8 cellular contexts compared by ENCODE assay signal in genomic region chr1:34858901-34859441, GRCh38. TPM values are rescaled to one million over a fixed set of nuclear protein-coding genes. Genes with fewer than 3 reads are reported as not detected.
A peak's percentile ranks its signal among the peaks of the same experiment; 100 is the strongest.
DNase-seq lines count a peak whose midpoint lies in the region; ATAC-seq and TF ChIP-seq lines count a peak whose summit lies in the region.

No MANE protein-coding gene starts in this region.

- TF ChIP-seq POLR2A in erythroblast (IDR thresholded peaks at IDR 0.05; ENCODE audit: low read length) (no peak), uterus (IDR thresholded peaks at IDR 0.05) (no peak)

- peak; percentile 47 for DNase-seq in activated CD4-positive, alpha-beta memory T cell treated with anti-CD3 and anti-CD28 coated beads, Interleukin-2, amount 10 ng/mL, durations not matched to agents 7 days and 5 days
- DNase-seq in erythroblast (lab: John Stamatoyannopoulos, UW) = peak; percentile 63 to 71
- peak in 1 of 2 donors; percentile 28 for DNase-seq in uterus
- DNase-seq in NCI-H1694 (lab: John Stamatoyannopoulos, UW) = no peak
- no peak for DNase-seq in NCI-H1092 treated with DMSO at 0.1 percent for 48 hours (lab: John Stamatoyannopoulos, UW)

- H3K36me3 ChIP-seq in HUES48 (ENCODE audit: control insufficient read depth, insufficient read depth, low read length) = peaks cover 17% of the 10 kb centered on the region
- H3K36me3 ChIP-seq in uterus = no peaks in the 10 kb centered on the region

- CTCF ChIA-PET in activated CD4-positive, alpha-beta memory T cell treated with anti-CD3 and anti-CD28 coated beads, Interleukin-2, amount 10 ng/mL, durations not matched to agents 7 days and 5 days (lab: Charles Lee) = interaction anchor here (0.7 to 1.6 kb wide), 6 partner anchors 11 to 411 kb away, joined by 3 to 9 read pairs (median 3); no protein-coding TSS in a partner anchor

- TF ChIP-seq CTCF in nephron (IDR thresholded peaks at IDR 0.05; ENCODE audit: unreplicated experiment in 3 of 3) (no peak), uterus (IDR thresholded peaks at IDR 0.05) (no peak)

- no peaks in the 10 kb centered on the region for H3K27me3 Mint-ChIP-seq in activated CD4-positive, alpha-beta memory T cell treated with anti-CD3 and anti-CD28 coated beads, Interleukin-2, amount 10 ng/mL, durations not matched to agents 7 days and 5 days
- H3K27me3 Mint-ChIP-seq in nephron (ENCODE audit: low read depth) = peaks cover 15% of the 10 kb centered on the region

- peak overlapping the region; percentile 68 for H3K9ac ChIP-seq in HUES48 (ENCODE audit: low read depth, low read length)

- POLR2A ChIA-PET in activated CD4-positive, alpha-beta memory T cell treated with anti-CD3 and anti-CD28 coated beads, Interleukin-2, amount 10 ng/mL, durations not matched to agents 7 days and 5 days (lab: Charles Lee) = interaction anchor here (0.9 to 1.6 kb wide), 7 partner anchors 11 to 911 kb away, joined by 3 to 20 read pairs (median 7); partner anchors contain the start of genes CLSPN, TMEM35B and ZMYM1

- H3K4me1 ChIP-seq in HUES48 (ENCODE audit: control insufficient read depth, insufficient read depth, low read length) = 0 out of 2 replicates have a peak, but pooled peaks cover 6% of the 10 kb centered on the region
- peaks cover 4 to 14% of the 10 kb centered on the region in 2 donors for H3K4me1 ChIP-seq in uterus

- H3K4me3 ChIP-seq in HUES48 (ENCODE audit: low read depth, low read length) (peak overlapping the region; percentile 97), uterus (peak overlapping the region; percentile 78)

- intact Hi-C loops in uterus (cut with DNase I; ENCODE audit: low total_unique reads) = no loop called here

- H3K9me3 Mint-ChIP-seq in activated CD4-positive, alpha-beta memory T cell treated with anti-CD3 and anti-CD28 coated beads, Interleukin-2, amount 10 ng/mL, durations not matched to agents 7 days and 5 days = no peaks in the 10 kb centered on the region
- H3K9me3 Mint-ChIP-seq in nephron = no peaks in the 10 kb centered on the region

- H3K27ac ChIP-seq in HUES48 (ENCODE audit: low read depth, low read length) (peak overlapping the region; percentile 79), uterus (peak overlapping the region; percentile 80 to 85)

- peak; percentile 16 for ATAC-seq in GM18858 (IDR thresholded peaks at IDR 0.05; ENCODE audit: unreplicated experiment)

- H3K27me3 ChIP-seq in HUES48 (ENCODE audit: control insufficient read depth, insufficient read depth, low read length) = no peaks in the 10 kb centered on the region; the same call in 1 of the 2 replicates
- no peaks in the 10 kb centered on the region for H3K27me3 ChIP-seq in uterus

- peak overlapping the region; percentile 84 for H3K27ac Mint-ChIP-seq in activated CD4-positive, alpha-beta memory T cell treated with anti-CD3 and anti-CD28 coated beads, Interleukin-2, amount 10 ng/mL, durations not matched to agents 7 days and 5 days
- H3K27ac Mint-ChIP-seq in nephron = peak overlapping the region; percentile 47 to 84 (median 82)

- H3K4me3 Mint-ChIP-seq in activated CD4-positive, alpha-beta memory T cell treated with anti-CD3 and anti-CD28 coated beads, Interleukin-2, amount 10 ng/mL, durations not matched to agents 7 days and 5 days = peak overlapping the region; percentile 89
- peak overlapping the region; percentile 97 to 98 (median 98) for H3K4me3 Mint-ChIP-seq in nephron

- peaks cover 12% of the 10 kb centered on the region for H3K36me3 Mint-ChIP-seq in activated CD4-positive, alpha-beta memory T cell treated with anti-CD3 and anti-CD28 coated beads, Interleukin-2, amount 10 ng/mL, durations not matched to agents 7 days and 5 days (ENCODE audit: low read depth)
- H3K36me3 Mint-ChIP-seq in nephron (ENCODE audit: low read depth) = peaks cover 4% of the 10 kb centered on the region

- H3K4me1 Mint-ChIP-seq in activated CD4-positive, alpha-beta memory T cell treated with anti-CD3 and anti-CD28 coated beads, Interleukin-2, amount 10 ng/mL, durations not matched to agents 7 days and 5 days = peaks cover 48% of the 10 kb centered on the region
- H3K4me1 Mint-ChIP-seq in nephron = peaks cover 24% of the 10 kb centered on the region

- H3K9me3 ChIP-seq in HUES48 (ENCODE audit: control insufficient read depth, insufficient read depth, low read length) = no peaks in the 10 kb centered on the region
- no peaks in the 10 kb centered on the region for H3K9me3 ChIP-seq in uterus

RNA-seq across cellular contexts. Expression of gene SMIM12, which starts 0.6 kb away (rescaled TPM):
- 10 to 100 TPM; 45.9 to 48.5 TPM for total RNA-seq in activated CD4-positive, alpha-beta memory T cell treated with anti-CD3 and anti-CD28 coated beads, Interleukin-2, amount 10 ng/mL, durations not matched to agents 7 days and 5 days
- total RNA-seq in uterus = 10 to 100 TPM; 11.8 to 31.2 (median 19.4) TPM

Comparison
In these comparisons a context has a peak if more than half of its experiments do, and no peak if none do; other contexts are left out.
1. DNase-seq: peak in activated CD4-positive, alpha-beta memory T cell treated with anti-CD3 and anti-CD28 coated beads, Interleukin-2, amount 10 ng/mL, durations not matched to agents 7 days and 5 days (single experiment) and erythroblast (2 of 2); none in NCI-H1694 (single experiment) and NCI-H1092 treated with DMSO at 0.1 percent for 48 hours (single experiment).